Comparison of ENCODE assay signal across 1 cellular context in the genomic region with DNA sequence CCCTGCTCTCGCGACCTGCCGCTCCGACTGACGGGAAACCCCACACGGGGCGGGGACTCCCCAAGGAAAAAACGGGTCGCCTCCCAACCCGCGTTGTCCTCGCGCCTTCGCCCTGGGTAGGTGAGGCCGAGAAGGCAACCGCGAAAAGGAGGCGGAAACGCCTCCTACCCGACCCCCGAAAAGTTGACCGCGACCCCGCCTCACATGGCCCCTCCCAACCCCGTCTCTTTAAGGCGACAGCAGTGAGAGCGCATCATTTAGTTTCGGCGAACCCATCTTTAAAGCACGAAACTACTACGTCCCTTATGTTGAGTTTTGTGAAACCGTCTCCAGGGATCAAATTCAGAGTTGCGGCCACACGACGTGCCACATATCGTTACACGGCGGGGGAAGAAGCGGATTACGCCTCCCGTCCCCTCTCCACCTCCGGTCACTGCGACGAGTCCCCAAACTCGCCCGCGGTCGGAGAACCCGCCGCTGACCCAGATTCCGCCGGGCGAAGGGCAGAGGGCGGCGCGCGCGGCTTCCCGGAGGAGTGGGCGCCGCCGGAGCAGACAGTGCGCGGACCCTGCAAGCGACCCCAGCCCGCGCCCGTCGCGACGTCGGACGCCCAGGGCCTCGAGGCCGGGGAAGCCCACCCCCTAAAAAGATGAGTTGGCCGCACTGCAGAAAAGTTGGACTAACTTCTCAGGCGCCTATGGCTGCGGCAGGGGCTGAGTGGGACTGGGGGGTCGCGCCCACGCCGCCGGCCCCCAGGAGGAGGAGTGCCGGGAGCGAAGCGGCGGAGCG.
TF ChIP-seq lines count a peak whose summit lies in the region.

No MANE protein-coding gene starts in this region.

TF ChIP-seq in K562, 482 proteins besides CTCF, POLR2A, EP300 and RAD21 (continues in another document):
- TF ChIP-seq DPF2 (IDR thresholded peaks at IDR 0.05) (no peak), GTF2E2 (tag; IDR thresholded peaks at IDR 0.05) (no peak; the same call in 1 of the 2 replicates), PHF20 (IDR thresholded peaks at IDR 0.05; ENCODE audit: partially characterized antibody) (no peak), MECOM (CRISPR knock-in tag; IDR thresholded peaks at IDR 0.05) (no peak), HMGN3 (IDR thresholded peaks at IDR 0.05; ENCODE audit: borderline replicate concordance, extremely low read depth, insufficient read length, low read depth, low read length) (peak; percentile 53), TAF1 (IDR thresholded peaks at IDR 0.05; ENCODE audit: control insufficient read depth, extremely low read depth, insufficient read depth, low read length, severe bottlenecking) (peak; percentile 74), NCOA6 (IDR thresholded peaks at IDR 0.05) (no peak), SPI1 (IDR thresholded peaks at IDR 0.05; ENCODE audit: borderline replicate concordance, low read depth, low read length) (no peak), GTF2A2 (tag; IDR thresholded peaks at IDR 0.05) (no peak), NRF1 (conservative IDR thresholded peaks at IDR 0.05 in 1 of 2, IDR thresholded peaks at IDR 0.05 in 1 of 2) (peak; percentile 23 to 50; a peak in 1 of 4 replicates), XRCC4 (IDR thresholded peaks at IDR 0.05; ENCODE audit: extremely low read depth, insufficient read depth, insufficient read length) (no peak), TGIF2 (CRISPR knock-in tag; IDR thresholded peaks at IDR 0.05) (no peak), ADNP (tag; IDR thresholded peaks at IDR 0.05) (no peak), HEY1 (CRISPR knock-in tag; IDR thresholded peaks at IDR 0.05; ENCODE audit: borderline replicate concordance) (no peak), SP1 (CRISPR knock-in tag; IDR thresholded peaks at IDR 0.05) (no peak; the same call in 1 of the 2 replicates), MAFG (tag; conservative IDR thresholded peaks at IDR 0.05) (no peak), MCM7 (IDR thresholded peaks at IDR 0.05) (no peak), POLR2B (IDR thresholded peaks at IDR 0.05; ENCODE audit: low read depth, partially characterized antibody) (peak; percentile 85), ZNF212 (CRISPR knock-in tag; IDR thresholded peaks at IDR 0.05) (no peak), ZNF830 (CRISPR knock-in tag; IDR thresholded peaks at IDR 0.05) (0 out of 2 replicates have a peak, but pooled peaks have one; percentile 1), CHD2 (IDR thresholded peaks at IDR 0.05; ENCODE audit: low read depth, low read length) (peak; percentile 81; the same call in 1 of the 2 replicates), ZNF3 (CRISPR knock-in tag; IDR thresholded peaks at IDR 0.05) (no peak), ARID1B (IDR thresholded peaks at IDR 0.05) (peak; percentile 32; the same call in 1 of the 2 replicates), PHB2 (IDR thresholded peaks at IDR 0.05; ENCODE audit: low read depth) (no peak), ZNF668 (CRISPR knock-in tag; IDR thresholded peaks at IDR 0.05) (no peak), NFIX (CRISPR knock-in tag; IDR thresholded peaks at IDR 0.05; ENCODE audit: low read depth) (no peak), RBM15 (IDR thresholded peaks at IDR 0.05; ENCODE audit: insufficient read depth, low read length) (no peak), ZNF561 (CRISPR knock-in tag; conservative IDR thresholded peaks at IDR 0.05) (no peak), MIER1 (IDR thresholded peaks at IDR 0.05; ENCODE audit: low read depth) (no peak), JUN (IDR thresholded peaks at IDR 0.05; ENCODE audit: borderline replicate concordance, low read depth, low read length) (no peak), JUN (CRISPR knock-in tag; IDR thresholded peaks at IDR 0.05; ENCODE audit: borderline replicate concordance) (no peak), FOXK2 (conservative IDR thresholded peaks at IDR 0.05 in 1 of 2, IDR thresholded peaks at IDR 0.05 in 1 of 2; ENCODE audit: low read depth in 2 of 2) (no peak), PTBP1 (IDR thresholded peaks at IDR 0.05; ENCODE audit: low read depth, low read length) (no peak), POLR2AphosphoS2 (IDR thresholded peaks at IDR 0.05; ENCODE audit: low read length) (no peak; the same call in 1 of the 2 replicates), TAF7 (tag; IDR thresholded peaks at IDR 0.05) (peak; percentile 31; the same call in 1 of the 2 replicates), LCOR (CRISPR knock-in tag; IDR thresholded peaks at IDR 0.05) (no peak; the same call in 1 of the 2 replicates), ZNF507 (tag; conservative IDR thresholded peaks at IDR 0.05) (no peak), ZNF57 (CRISPR knock-in tag; IDR thresholded peaks at IDR 0.05) (no peak), TBP (optimal IDR thresholded peaks at IDR 0.05; ENCODE audit: low read depth, low read length) (peak; percentile 84), ZNF324 (CRISPR knock-in tag; IDR thresholded peaks at IDR 0.05) (no peak)
- TF ChIP-seq, protein P1, sequence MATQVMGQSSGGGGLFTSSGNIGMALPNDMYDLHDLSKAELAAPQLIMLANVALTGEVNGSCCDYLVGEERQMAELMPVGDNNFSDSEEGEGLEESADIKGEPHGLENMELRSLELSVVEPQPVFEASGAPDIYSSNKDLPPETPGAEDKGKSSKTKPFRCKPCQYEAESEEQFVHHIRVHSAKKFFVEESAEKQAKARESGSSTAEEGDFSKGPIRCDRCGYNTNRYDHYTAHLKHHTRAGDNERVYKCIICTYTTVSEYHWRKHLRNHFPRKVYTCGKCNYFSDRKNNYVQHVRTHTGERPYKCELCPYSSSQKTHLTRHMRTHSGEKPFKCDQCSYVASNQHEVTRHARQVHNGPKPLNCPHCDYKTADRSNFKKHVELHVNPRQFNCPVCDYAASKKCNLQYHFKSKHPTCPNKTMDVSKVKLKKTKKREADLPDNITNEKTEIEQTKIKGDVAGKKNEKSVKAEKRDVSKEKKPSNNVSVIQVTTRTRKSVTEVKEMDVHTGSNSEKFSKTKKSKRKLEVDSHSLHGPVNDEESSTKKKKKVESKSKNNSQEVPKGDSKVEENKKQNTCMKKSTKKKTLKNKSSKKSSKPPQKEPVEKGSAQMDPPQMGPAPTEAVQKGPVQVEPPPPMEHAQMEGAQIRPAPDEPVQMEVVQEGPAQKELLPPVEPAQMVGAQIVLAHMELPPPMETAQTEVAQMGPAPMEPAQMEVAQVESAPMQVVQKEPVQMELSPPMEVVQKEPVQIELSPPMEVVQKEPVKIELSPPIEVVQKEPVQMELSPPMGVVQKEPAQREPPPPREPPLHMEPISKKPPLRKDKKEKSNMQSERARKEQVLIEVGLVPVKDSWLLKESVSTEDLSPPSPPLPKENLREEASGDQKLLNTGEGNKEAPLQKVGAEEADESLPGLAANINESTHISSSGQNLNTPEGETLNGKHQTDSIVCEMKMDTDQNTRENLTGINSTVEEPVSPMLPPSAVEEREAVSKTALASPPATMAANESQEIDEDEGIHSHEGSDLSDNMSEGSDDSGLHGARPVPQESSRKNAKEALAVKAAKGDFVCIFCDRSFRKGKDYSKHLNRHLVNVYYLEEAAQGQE (CRISPR knock-in tag; IDR thresholded peaks at IDR 0.05; ENCODE audit: low read depth), result 0 out of 2 replicates have a peak, but pooled peaks have one; percentile 36
- TF ChIP-seq, protein P2, sequence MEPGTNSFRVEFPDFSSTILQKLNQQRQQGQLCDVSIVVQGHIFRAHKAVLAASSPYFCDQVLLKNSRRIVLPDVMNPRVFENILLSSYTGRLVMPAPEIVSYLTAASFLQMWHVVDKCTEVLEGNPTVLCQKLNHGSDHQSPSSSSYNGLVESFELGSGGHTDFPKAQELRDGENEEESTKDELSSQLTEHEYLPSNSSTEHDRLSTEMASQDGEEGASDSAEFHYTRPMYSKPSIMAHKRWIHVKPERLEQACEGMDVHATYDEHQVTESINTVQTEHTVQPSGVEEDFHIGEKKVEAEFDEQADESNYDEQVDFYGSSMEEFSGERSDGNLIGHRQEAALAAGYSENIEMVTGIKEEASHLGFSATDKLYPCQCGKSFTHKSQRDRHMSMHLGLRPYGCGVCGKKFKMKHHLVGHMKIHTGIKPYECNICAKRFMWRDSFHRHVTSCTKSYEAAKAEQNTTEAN (CRISPR knock-in tag; IDR thresholded peaks at IDR 0.05), result no peak
- TF ChIP-seq, protein P3, sequence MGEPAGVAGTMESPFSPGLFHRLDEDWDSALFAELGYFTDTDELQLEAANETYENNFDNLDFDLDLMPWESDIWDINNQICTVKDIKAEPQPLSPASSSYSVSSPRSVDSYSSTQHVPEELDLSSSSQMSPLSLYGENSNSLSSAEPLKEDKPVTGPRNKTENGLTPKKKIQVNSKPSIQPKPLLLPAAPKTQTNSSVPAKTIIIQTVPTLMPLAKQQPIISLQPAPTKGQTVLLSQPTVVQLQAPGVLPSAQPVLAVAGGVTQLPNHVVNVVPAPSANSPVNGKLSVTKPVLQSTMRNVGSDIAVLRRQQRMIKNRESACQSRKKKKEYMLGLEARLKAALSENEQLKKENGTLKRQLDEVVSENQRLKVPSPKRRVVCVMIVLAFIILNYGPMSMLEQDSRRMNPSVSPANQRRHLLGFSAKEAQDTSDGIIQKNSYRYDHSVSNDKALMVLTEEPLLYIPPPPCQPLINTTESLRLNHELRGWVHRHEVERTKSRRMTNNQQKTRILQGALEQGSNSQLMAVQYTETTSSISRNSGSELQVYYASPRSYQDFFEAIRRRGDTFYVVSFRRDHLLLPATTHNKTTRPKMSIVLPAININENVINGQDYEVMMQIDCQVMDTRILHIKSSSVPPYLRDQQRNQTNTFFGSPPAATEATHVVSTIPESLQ (CRISPR knock-in tag; IDR thresholded peaks at IDR 0.05), result no peak
- TF ChIP-seq, protein P4, sequence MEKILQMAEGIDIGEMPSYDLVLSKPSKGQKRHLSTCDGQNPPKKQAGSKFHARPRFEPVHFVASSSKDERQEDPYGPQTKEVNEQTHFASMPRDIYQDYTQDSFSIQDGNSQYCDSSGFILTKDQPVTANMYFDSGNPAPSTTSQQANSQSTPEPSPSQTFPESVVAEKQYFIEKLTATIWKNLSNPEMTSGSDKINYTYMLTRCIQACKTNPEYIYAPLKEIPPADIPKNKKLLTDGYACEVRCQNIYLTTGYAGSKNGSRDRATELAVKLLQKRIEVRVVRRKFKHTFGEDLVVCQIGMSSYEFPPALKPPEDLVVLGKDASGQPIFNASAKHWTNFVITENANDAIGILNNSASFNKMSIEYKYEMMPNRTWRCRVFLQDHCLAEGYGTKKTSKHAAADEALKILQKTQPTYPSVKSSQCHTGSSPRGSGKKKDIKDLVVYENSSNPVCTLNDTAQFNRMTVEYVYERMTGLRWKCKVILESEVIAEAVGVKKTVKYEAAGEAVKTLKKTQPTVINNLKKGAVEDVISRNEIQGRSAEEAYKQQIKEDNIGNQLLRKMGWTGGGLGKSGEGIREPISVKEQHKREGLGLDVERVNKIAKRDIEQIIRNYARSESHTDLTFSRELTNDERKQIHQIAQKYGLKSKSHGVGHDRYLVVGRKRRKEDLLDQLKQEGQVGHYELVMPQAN (IDR thresholded peaks at IDR 0.05; ENCODE audit: borderline replicate concordance), result peak; percentile 83
- TF ChIP-seq, protein P5, sequence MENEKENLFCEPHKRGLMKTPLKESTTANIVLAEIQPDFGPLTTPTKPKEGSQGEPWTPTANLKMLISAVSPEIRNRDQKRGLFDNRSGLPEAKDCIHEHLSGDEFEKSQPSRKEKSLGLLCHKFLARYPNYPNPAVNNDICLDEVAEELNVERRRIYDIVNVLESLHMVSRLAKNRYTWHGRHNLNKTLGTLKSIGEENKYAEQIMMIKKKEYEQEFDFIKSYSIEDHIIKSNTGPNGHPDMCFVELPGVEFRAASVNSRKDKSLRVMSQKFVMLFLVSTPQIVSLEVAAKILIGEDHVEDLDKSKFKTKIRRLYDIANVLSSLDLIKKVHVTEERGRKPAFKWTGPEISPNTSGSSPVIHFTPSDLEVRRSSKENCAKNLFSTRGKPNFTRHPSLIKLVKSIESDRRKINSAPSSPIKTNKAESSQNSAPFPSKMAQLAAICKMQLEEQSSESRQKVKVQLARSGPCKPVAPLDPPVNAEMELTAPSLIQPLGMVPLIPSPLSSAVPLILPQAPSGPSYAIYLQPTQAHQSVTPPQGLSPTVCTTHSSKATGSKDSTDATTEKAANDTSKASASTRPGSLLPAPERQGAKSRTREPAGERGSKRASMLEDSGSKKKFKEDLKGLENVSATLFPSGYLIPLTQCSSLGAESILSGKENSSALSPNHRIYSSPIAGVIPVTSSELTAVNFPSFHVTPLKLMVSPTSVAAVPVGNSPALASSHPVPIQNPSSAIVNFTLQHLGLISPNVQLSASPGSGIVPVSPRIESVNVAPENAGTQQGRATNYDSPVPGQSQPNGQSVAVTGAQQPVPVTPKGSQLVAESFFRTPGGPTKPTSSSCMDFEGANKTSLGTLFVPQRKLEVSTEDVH (IDR thresholded peaks at IDR 0.05; ENCODE audit: low read depth, partially characterized antibody), result peak; percentile 11
- TF ChIP-seq, protein P6, sequence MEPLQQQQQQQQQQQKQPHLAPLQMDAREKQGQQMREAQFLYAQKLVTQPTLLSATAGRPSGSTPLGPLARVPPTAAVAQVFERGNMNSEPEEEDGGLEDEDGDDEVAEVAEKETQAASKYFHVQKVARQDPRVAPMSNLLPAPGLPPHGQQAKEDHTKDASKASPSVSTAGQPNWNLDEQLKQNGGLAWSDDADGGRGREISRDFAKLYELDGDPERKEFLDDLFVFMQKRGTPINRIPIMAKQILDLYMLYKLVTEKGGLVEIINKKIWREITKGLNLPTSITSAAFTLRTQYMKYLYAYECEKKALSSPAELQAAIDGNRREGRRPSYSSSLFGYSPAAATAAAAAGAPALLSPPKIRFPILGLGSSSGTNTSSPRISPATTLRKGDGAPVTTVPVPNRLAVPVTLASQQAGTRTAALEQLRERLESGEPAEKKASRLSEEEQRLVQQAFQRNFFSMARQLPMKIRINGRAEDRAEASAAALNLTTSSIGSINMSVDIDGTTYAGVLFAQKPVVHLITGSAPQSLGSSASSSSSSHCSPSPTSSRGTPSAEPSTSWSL (CRISPR knock-in tag; IDR thresholded peaks at IDR 0.05; ENCODE audit: borderline replicate concordance), result no peak
- TF ChIP-seq, protein P7, sequence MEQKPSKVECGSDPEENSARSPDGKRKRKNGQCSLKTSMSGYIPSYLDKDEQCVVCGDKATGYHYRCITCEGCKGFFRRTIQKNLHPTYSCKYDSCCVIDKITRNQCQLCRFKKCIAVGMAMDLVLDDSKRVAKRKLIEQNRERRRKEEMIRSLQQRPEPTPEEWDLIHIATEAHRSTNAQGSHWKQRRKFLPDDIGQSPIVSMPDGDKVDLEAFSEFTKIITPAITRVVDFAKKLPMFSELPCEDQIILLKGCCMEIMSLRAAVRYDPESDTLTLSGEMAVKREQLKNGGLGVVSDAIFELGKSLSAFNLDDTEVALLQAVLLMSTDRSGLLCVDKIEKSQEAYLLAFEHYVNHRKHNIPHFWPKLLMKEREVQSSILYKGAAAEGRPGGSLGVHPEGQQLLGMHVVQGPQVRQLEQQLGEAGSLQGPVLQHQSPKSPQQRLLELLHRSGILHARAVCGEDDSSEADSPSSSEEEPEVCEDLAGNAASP (IDR thresholded peaks at IDR 0.05), result no peak
- TF ChIP-seq, protein P8, sequence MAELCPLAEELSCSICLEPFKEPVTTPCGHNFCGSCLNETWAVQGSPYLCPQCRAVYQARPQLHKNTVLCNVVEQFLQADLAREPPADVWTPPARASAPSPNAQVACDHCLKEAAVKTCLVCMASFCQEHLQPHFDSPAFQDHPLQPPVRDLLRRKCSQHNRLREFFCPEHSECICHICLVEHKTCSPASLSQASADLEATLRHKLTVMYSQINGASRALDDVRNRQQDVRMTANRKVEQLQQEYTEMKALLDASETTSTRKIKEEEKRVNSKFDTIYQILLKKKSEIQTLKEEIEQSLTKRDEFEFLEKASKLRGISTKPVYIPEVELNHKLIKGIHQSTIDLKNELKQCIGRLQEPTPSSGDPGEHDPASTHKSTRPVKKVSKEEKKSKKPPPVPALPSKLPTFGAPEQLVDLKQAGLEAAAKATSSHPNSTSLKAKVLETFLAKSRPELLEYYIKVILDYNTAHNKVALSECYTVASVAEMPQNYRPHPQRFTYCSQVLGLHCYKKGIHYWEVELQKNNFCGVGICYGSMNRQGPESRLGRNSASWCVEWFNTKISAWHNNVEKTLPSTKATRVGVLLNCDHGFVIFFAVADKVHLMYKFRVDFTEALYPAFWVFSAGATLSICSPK (IDR thresholded peaks at IDR 0.05; ENCODE audit: borderline replicate concordance), result 0 out of 2 replicates have a peak, but pooled peaks have one; percentile 14
